8 cellular contexts compared by ENCODE assay signal in genomic region chr1:212285685-212286436, GRCh38. TPM values are rescaled to one million over a fixed set of nuclear protein-coding genes. Genes with fewer than 3 reads are reported as not detected.
A peak's percentile ranks its signal among the peaks of the same experiment; 100 is the strongest.
DNase-seq lines count a peak whose midpoint lies in the region; ATAC-seq and TF ChIP-seq lines count a peak whose summit lies in the region.

No MANE protein-coding gene starts in this region.

- H3K36me3 ChIP-seq in right lobe of liver = no peaks in the 10 kb centered on the region

- peak; percentile 10 for ATAC-seq in HG02763 (IDR thresholded peaks at IDR 0.05; ENCODE audit: unreplicated experiment)
- peak in 3 of 4 donors; percentile 4 to 31 (median 30) for ATAC-seq in right lobe of liver

- TF ChIP-seq POLR2A in right lobe of liver (IDR thresholded peaks at IDR 0.05) = peak; percentile 35

- no peaks in the 10 kb centered on the region for H3K9me3 ChIP-seq in right lobe of liver

- WGBS in right lobe of liver (ENCODE audit: insufficient coverage, low coverage, low lambda C conversion rate, missing lambda C conversion rate) = 0% methylated on average over 10 of the region's 83 CpGs

- intact Hi-C loops in right lobe of liver (cut with DNase I) = no loop called here

- no peaks in the 10 kb centered on the region for H3K27me3 ChIP-seq in right lobe of liver

- H3K27ac ChIP-seq in right lobe of liver = peak overlapping the region; percentile 98 to 99 (median 99)

- no peak for TF ChIP-seq CTCF in choroid plexus epithelial cell (conservative IDR thresholded peaks at IDR 0.05; ENCODE audit: low read depth, low read length)
- TF ChIP-seq CTCF in right lobe of liver (IDR thresholded peaks at IDR 0.05) = no peak

- peaks cover 0 to 32% (median 16%) of the 10 kb centered on the region in 4 donors for H3K4me1 ChIP-seq in right lobe of liver

- H3K4me3 ChIP-seq in choroid plexus epithelial cell (ENCODE audit: low read depth, low read length) (peak overlapping the region; percentile 84), right lobe of liver (peak overlapping the region; percentile 56 to 86 (median 78))

- DNase-seq in NCI-H2029 (lab: John Stamatoyannopoulos, UW) = peak; percentile 9
- no peak for DNase-seq in NCI-H2029 treated with DMSO at 0.1 percent for 48 hours (lab: John Stamatoyannopoulos, UW)
- DNase-seq in NCI-H1930 (lab: John Stamatoyannopoulos, UW) = peak; percentile 28 to 58
- DNase-seq in activated CD4-positive, alpha-beta T cell treated with anti-CD3 and anti-CD28 coated beads for 1 hour = peak; percentile 56
- peak; percentile 39 for DNase-seq in choroid plexus epithelial cell (ENCODE audit: low read depth)
- DNase-seq in right lobe of liver = peak; percentile 68 to 80 (median 72)
- DNase-seq in stimulated activated CD4-positive, alpha-beta T cell treated with anti-CD3 and anti-CD28 coated beads, TNF-alpha, amount 100 ng/mL, for 24 hours (ENCODE audit: low read depth in 3 of 3) = peak; percentile 42 to 63 (median 45)

RNA-seq across cellular contexts. Expression of gene PPP2R5A, which starts 0.7 kb away (rescaled TPM):
- total RNA-seq in right lobe of liver = 10 to 100 TPM; 28.5 to 57.2 (median 33.3) TPM
